In genomic region chr4:157258165-157258564, GRCh38 we compare ENCODE assay signal across 10 cellular contexts. TPM values are rescaled to one million over a fixed set of nuclear protein-coding genes. Genes with fewer than 3 reads are reported as not detected.
"Had no signal": no experiment of that assay in that cellular context is flagged by ENCODE, and none has a peak within 500 bp of the region (broad histone marks: within the 10 kb centered on the region; RNA-seq: fewer than 3 reads in every experiment).

No MANE protein-coding gene starts in this region.

RNA-seq across cellular contexts. Expression of gene GRIA2, which starts 37.6 kb away (rescaled TPM):
- total RNA-seq: activated CD4-positive, alpha-beta memory T cell treated with anti-CD3 and anti-CD28 coated beads, Interleukin-2, amount 10 ng/mL, durations not matched to agents 7 days and 5 days; activated CD4-positive, alpha-beta T cell treated with anti-CD3 and anti-CD28 coated beads, Interleukin-2, amount 10 ng/mL, durations not matched to agents 7 days and 5 days; activated naive CD4-positive, alpha-beta T cell treated with anti-CD3 and anti-CD28 coated beads, Interleukin-2, amount 50 U/mL, for 72 hours; activated naive CD8-positive, alpha-beta T cell treated with anti-CD3 and anti-CD28 coated beads, Interleukin-2, amount 10 ng/mL, durations not matched to agents 7 days and 5 days; activated T-cell treated with anti-CD3 and anti-CD28 coated beads, Interleukin-2, amount 50 U/mL, for 72 hours; cardiac muscle cell; colonic mucosa; epithelial cell of proximal tubule; esophagus mucosa had no signal
- polyA plus RNA-seq: cardiac muscle cell, heart left ventricle had no signal
